In genomic region chr19:29768166-29768565, GRCh38 we compare ENCODE assay signal across 21 cellular contexts.
"Had no signal": no experiment of that assay in that cellular context is flagged by ENCODE, and none has a peak within 500 bp of the region (broad histone marks: within the 10 kb centered on the region; RNA-seq: fewer than 3 reads in every experiment).

No MANE protein-coding gene starts in this region.

- H3K4me3 ChIP-seq: colonic mucosa, esophagus squamous epithelium, gastrocnemius medialis, heart right ventricle, left lung, lower lobe of right lung had no signal

- DNase-seq: colonic mucosa; cortex of kidney; effector CD8-positive, alpha-beta T cell; effector memory CD8-positive, alpha-beta T cell; endodermal cell; erythroblast; esophagus squamous epithelium; foreskin fibroblast; foreskin melanocyte; gastrocnemius medialis; glutamatergic neuron; head of caudate nucleus; heart right ventricle; hippocampal formation; left cardiac atrium; left ventricle myocardium superior; lower lobe of right lung; mesendoderm; midbrain had no signal

- H3K36me3 ChIP-seq: colonic mucosa, esophagus squamous epithelium, gastrocnemius medialis, heart right ventricle, left lung, lower lobe of right lung had no signal

- H3K9me3 ChIP-seq: colonic mucosa, esophagus squamous epithelium, gastrocnemius medialis, heart right ventricle, left lung, lower lobe of right lung had no signal

- H3K4me1 ChIP-seq: colonic mucosa, gastrocnemius medialis, left lung, lower lobe of right lung had no signal

- H3K27ac ChIP-seq: colonic mucosa, epithelial cell of prostate, esophagus squamous epithelium, gastrocnemius medialis, heart right ventricle, left lung, lower lobe of right lung had no signal

- H3K27me3 ChIP-seq: colonic mucosa, gastrocnemius medialis, left lung had no signal
